ENCODE assay signal across 1 cellular context in the genomic region with DNA sequence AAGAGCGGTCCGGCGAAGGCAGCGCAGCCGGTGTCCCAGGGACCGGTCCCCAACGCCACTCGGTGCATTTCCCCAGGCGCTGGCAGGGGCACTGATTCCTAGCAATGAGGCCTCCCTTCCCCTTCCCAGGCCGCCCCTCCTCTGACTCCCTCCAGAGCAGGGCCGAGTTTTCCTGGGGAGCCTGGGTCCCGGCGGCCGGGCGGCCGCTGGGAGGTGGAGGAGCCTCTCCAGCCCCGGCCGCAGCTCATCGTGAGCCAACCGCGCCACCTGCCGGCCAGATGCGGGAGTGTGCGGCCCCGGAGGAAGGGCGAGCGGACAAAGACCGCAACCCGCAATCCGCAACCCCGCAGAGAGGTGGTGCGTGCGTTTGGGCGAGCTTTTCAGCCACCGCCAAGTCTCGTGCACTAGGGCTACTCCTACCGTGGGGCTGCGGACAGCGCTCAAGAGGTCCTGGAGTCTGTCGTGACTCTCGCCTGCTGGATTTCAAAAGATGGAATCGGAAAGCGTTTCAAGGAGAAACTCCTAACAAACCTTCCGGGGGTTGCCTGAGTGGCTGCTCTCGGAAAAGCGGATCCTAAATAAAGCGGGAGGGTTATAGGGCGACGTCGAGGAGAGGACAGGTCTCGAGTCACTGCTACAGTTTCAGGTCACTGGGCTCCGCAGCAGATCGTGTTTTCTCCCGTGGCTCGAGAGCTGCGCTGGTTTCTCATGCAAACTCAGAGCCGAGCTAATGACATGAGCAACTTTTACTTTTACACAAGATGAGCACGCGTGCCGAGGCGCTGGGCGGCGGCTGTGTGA.
TF ChIP-seq lines count a peak whose summit lies in the region.

No MANE protein-coding gene starts in this region.

TF ChIP-seq in IMR-90, 13 proteins besides CTCF, POLR2A, EP300 and RAD21:
- TF ChIP-seq CHD1 (IDR thresholded peaks at IDR 0.05; ENCODE audit: low read depth, low read length): no peak
- peak; percentile 83 for TF ChIP-seq BHLHE40 (IDR thresholded peaks at IDR 0.05; ENCODE audit: low read depth, low read length)
- TF ChIP-seq MAZ (IDR thresholded peaks at IDR 0.05; ENCODE audit: borderline replicate concordance, low read depth, low read length): peak; percentile 47; the same call in 1 of the 2 replicates
- TF ChIP-seq MXI1 (IDR thresholded peaks at IDR 0.05; ENCODE audit: borderline replicate concordance, low read depth, low read length): 0 out of 2 replicates have a peak, but pooled peaks have one; percentile 44
- TF ChIP-seq SMC3 (IDR thresholded peaks at IDR 0.05; ENCODE audit: low read depth, low read length): peak; percentile 93
- no peak for TF ChIP-seq ELK1 (IDR thresholded peaks at IDR 0.05; ENCODE audit: borderline replicate concordance, low read depth, low read length)
- no peak for TF ChIP-seq MAFK (IDR thresholded peaks at IDR 0.05; ENCODE audit: low read depth, low read length)
